17 cellular contexts compared by ENCODE assay signal in genomic region chr12:47273191-47273626, GRCh38.
DNase-seq lines count a peak whose midpoint lies in the region; ATAC-seq and TF ChIP-seq lines count a peak whose summit lies in the region.
"Had no signal": no experiment of that assay in that cellular context is flagged by ENCODE, and none has a peak within 500 bp of the region (broad histone marks: within the 10 kb centered on the region; RNA-seq: fewer than 3 reads in every experiment).

No MANE protein-coding gene starts in this region.

- H3K4ac ChIP-seq in mesenchymal stem cell (ENCODE audit: low read depth in 1 of 2, low read length in 2 of 2): no peak overlapping the region

- ATAC-seq in activated naive CD8-positive, alpha-beta T cell treated with anti-CD3 and anti-CD28 coated beads, Interleukin-2, amount 10 ng/mL, durations not matched to agents 7 days and 5 days (ENCODE audit: low read depth): no peak
- ATAC-seq in HG03175 (IDR thresholded peaks at IDR 0.05; ENCODE audit: unreplicated experiment) (no peak), lower lobe of right lung (no peak), HG03159 (IDR thresholded peaks at IDR 0.05; ENCODE audit: unreplicated experiment) (no peak)
- ATAC-seq: right cardiac atrium had no signal

- H3K4me1 ChIP-seq in ACC112 (ENCODE audit: control insufficient read depth, insufficient read depth, low read length, unreplicated experiment): peaks cover 58% of the 10 kb centered on the region
- peaks cover 6% of the 10 kb centered on the region for H3K4me1 ChIP-seq in mesenchymal stem cell (ENCODE audit: control insufficient read depth, insufficient read depth, low read depth, low read length)
- H3K4me1 ChIP-seq in lower lobe of right lung: peaks cover 22% of the 10 kb centered on the region
- H3K4me1 ChIP-seq in suprapubic skin: peaks cover 15% of the 10 kb centered on the region

- H3K27ac Mint-ChIP-seq in activated naive CD8-positive, alpha-beta T cell treated with anti-CD3 and anti-CD28 coated beads, Interleukin-2, amount 10 ng/mL, durations not matched to agents 7 days and 5 days: peak overlapping the region; percentile 7

- H4K91ac ChIP-seq in mesenchymal stem cell (ENCODE audit: low read length): no peak overlapping the region

- H3K9me3 Mint-ChIP-seq in activated naive CD8-positive, alpha-beta T cell treated with anti-CD3 and anti-CD28 coated beads, Interleukin-2, amount 10 ng/mL, durations not matched to agents 7 days and 5 days: peaks cover 6% of the 10 kb centered on the region

- no peak overlapping the region for H3K23ac ChIP-seq in mesenchymal stem cell (ENCODE audit: low read length in 2 of 2)

- no peak overlapping the region for H3K9ac ChIP-seq in mesenchymal stem cell (ENCODE audit: low read length)

- H2AK5ac ChIP-seq in mesenchymal stem cell (ENCODE audit: low read length, severe bottlenecking): peak overlapping the region; percentile 40

- H3K4me1 Mint-ChIP-seq in activated naive CD8-positive, alpha-beta T cell treated with anti-CD3 and anti-CD28 coated beads, Interleukin-2, amount 10 ng/mL, durations not matched to agents 7 days and 5 days: peaks cover 78% of the 10 kb centered on the region

- H4K8ac ChIP-seq in mesenchymal stem cell (ENCODE audit: low read length): no peak overlapping the region

- H3K18ac ChIP-seq in mesenchymal stem cell (ENCODE audit: low read depth in 1 of 2, low read length in 2 of 2): peak overlapping the region in 1 of 2 experiments; percentile 56

- TF ChIP-seq POLR2A in suprapubic skin (IDR thresholded peaks at IDR 0.05): no peak

- H3K4me2 ChIP-seq in mesenchymal stem cell (ENCODE audit: low read length, poor library complexity, severe bottlenecking): no peak overlapping the region

- H3K79me1 ChIP-seq in mesenchymal stem cell (replicated peaks; ENCODE audit: low read length, poor library complexity, severe bottlenecking): no peaks in the 10 kb centered on the region

- H3K9me3 ChIP-seq in mesenchymal stem cell (ENCODE audit: control insufficient read depth, low read length) (peaks cover under 1% of the 10 kb centered on the region), lower lobe of right lung (no peaks in the 10 kb centered on the region), suprapubic skin (no peaks in the 10 kb centered on the region)
- H3K9me3 ChIP-seq: neutrophil, transverse colon had no signal

- H3K27ac ChIP-seq in ACC112 (ENCODE audit: low read depth, low read length) (peak overlapping the region; percentile 73), mesenchymal stem cell (ENCODE audit: low read length, poor library complexity, severe bottlenecking) (no peak overlapping the region), lower lobe of right lung (no peak overlapping the region), suprapubic skin (no peak overlapping the region)
- H3K27ac ChIP-seq: neutrophil had no signal

- H2AFZ ChIP-seq in ACC112 (ENCODE audit: low read length, unreplicated experiment) (no peak overlapping the region), mesenchymal stem cell (ENCODE audit: low read depth, low read length) (no peak overlapping the region)

- H3K36me3 ChIP-seq in ACC112 (ENCODE audit: insufficient read depth, low read length): no peaks in the 10 kb centered on the region
- H3K36me3 ChIP-seq in mesenchymal stem cell (ENCODE audit: control insufficient read depth in 1 of 2, insufficient read depth in 2 of 2, low read depth in 1 of 2, low read length in 2 of 2): peaks cover 0 to 2% of the 10 kb centered on the region in 2 experiments
- H3K36me3 ChIP-seq in lower lobe of right lung: no peaks in the 10 kb centered on the region
- H3K36me3 ChIP-seq in suprapubic skin: no peaks in the 10 kb centered on the region
- H3K36me3 ChIP-seq: neutrophil, transverse colon had no signal

- TF ChIP-seq CTCF in lower lobe of right lung (IDR thresholded peaks at IDR 0.05) (no peak), suprapubic skin (IDR thresholded peaks at IDR 0.05) (no peak)

- no peak overlapping the region for H3K14ac ChIP-seq in mesenchymal stem cell (ENCODE audit: low read length in 2 of 2)

- H2BK15ac ChIP-seq in mesenchymal stem cell (ENCODE audit: low read depth, poor library complexity, severe bottlenecking): no peak overlapping the region

- CTCF ChIA-PET in HEK293T (lab: Yijun Ruan, JAX): no interaction called here

- H2BK12ac ChIP-seq in mesenchymal stem cell (ENCODE audit: low read length in 2 of 2): no peak overlapping the region

- H3K4me3 ChIP-seq in ACC112 (ENCODE audit: low read depth, low read length) (no peak overlapping the region), mesenchymal stem cell (ENCODE audit: insufficient read depth in 1 of 2, low read depth in 1 of 2, low read length in 2 of 2) (no peak overlapping the region), lower lobe of right lung (no peak overlapping the region), suprapubic skin (no peak overlapping the region)
- H3K4me3 ChIP-seq: transverse colon had no signal

- POLR2A ChIA-PET in HEK293T (lab: Yijun Ruan, JAX): no interaction called here
- POLR2A ChIA-PET in activated naive CD8-positive, alpha-beta T cell treated with anti-CD3 and anti-CD28 coated beads, Interleukin-2, amount 10 ng/mL, durations not matched to agents 7 days and 5 days (lab: Charles Lee): interaction anchor here (0.9 to 2.5 kb wide), 4 partner anchors 10 to 55 kb away, joined by 3 to 10 read pairs (median 4); no protein-coding TSS in a partner anchor

- no peak overlapping the region for H2BK5ac ChIP-seq in mesenchymal stem cell (ENCODE audit: low read depth, low read length, poor library complexity, severe bottlenecking)

- intact Hi-C loops in lower lobe of right lung (cut with DNase I): no loop called here

- no peaks in the 10 kb centered on the region for H3K79me2 ChIP-seq in ACC112 (ENCODE audit: control insufficient read depth, insufficient read depth, low read length, unreplicated experiment)

- WGBS in mesenchymal stem cell: 79% methylated on average over 4 of the region's 4 CpGs
- WGBS in suprapubic skin: 68% methylated on average over 4 of the region's 4 CpGs

- H2BK120ac ChIP-seq in mesenchymal stem cell (ENCODE audit: low read depth, low read length): no peak overlapping the region

- H3K27me3 ChIP-seq in ACC112 (ENCODE audit: insufficient read depth, low read length) (no peaks in the 10 kb centered on the region), mesenchymal stem cell (ENCODE audit: control insufficient read depth in 1 of 2, insufficient read depth in 1 of 2, low read length in 2 of 2) (peaks cover 0 to 6% of the 10 kb centered on the region in 2 experiments), lower lobe of right lung (ENCODE audit: low read depth) (no peaks in the 10 kb centered on the region), suprapubic skin (no peaks in the 10 kb centered on the region)
- H3K27me3 ChIP-seq: neutrophil, transverse colon had no signal

- TF ChIP-seq EP300 in suprapubic skin (IDR thresholded peaks at IDR 0.05): no peak

- H3K36me3 Mint-ChIP-seq in activated naive CD8-positive, alpha-beta T cell treated with anti-CD3 and anti-CD28 coated beads, Interleukin-2, amount 10 ng/mL, durations not matched to agents 7 days and 5 days: peaks cover 8% of the 10 kb centered on the region

- H3K4me3 Mint-ChIP-seq in activated naive CD8-positive, alpha-beta T cell treated with anti-CD3 and anti-CD28 coated beads, Interleukin-2, amount 10 ng/mL, durations not matched to agents 7 days and 5 days: no peak overlapping the region

- H3K27me3 Mint-ChIP-seq in activated naive CD8-positive, alpha-beta T cell treated with anti-CD3 and anti-CD28 coated beads, Interleukin-2, amount 10 ng/mL, durations not matched to agents 7 days and 5 days: no peaks in the 10 kb centered on the region

- DNase-seq in HEK293T (ENCODE audit: extremely low spot score) (no peak), mesenchymal stem cell (no peak), lower lobe of right lung (no peak), suprapubic skin (ENCODE audit: low spot score in 2 of 2) (no peak)
- no peak for DNase-seq in activated naive CD8-positive, alpha-beta T cell treated with anti-CD3 and anti-CD28 coated beads, Interleukin-2, amount 10 ng/mL, durations not matched to agents 7 days and 5 days
- DNase-seq: activated CD4-positive, CD25-positive, alpha-beta regulatory T cell treated with anti-CD3 and anti-CD28 coated beads, Interleukin-2, amount 50 U/mL, for 72 hours; effector CD8-positive, alpha-beta T cell; MV-4-11; NCI-H2107; NCI-H69; right cardiac atrium; stimulated activated CD4-positive, alpha-beta T cell treated with anti-CD3 and anti-CD28 coated beads, Interleukin-2, amount 100 ng/mL, for 24 hours; transverse colon had no signal

TF ChIP-seq in HEK293T, 16 proteins besides CTCF, POLR2A, EP300 and RAD21:
- TF ChIP-seq SUZ12 (IDR thresholded peaks at IDR 0.05) (no peak), CTBP1 (IDR thresholded peaks at IDR 0.05; ENCODE audit: borderline replicate concordance) (no peak), NFRKB (IDR thresholded peaks at IDR 0.05) (no peak), L3MBTL2 (conservative IDR thresholded peaks at IDR 0.05) (no peak)
- TF ChIP-seq, protein P1, sequence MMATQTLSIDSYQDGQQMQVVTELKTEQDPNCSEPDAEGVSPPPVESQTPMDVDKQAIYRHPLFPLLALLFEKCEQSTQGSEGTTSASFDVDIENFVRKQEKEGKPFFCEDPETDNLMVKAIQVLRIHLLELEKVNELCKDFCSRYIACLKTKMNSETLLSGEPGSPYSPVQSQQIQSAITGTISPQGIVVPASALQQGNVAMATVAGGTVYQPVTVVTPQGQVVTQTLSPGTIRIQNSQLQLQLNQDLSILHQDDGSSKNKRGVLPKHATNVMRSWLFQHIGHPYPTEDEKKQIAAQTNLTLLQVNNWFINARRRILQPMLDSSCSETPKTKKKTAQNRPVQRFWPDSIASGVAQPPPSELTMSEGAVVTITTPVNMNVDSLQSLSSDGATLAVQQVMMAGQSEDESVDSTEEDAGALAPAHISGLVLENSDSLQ (IDR thresholded peaks at IDR 0.05): 0 out of 2 replicates have a peak, but pooled peaks have one; percentile 25
